Comparison of ENCODE assay signal across 2 cellular contexts in genomic region chr12:1796515-1797010, GRCh38.
TF ChIP-seq lines count a peak whose summit lies in the region.

No MANE protein-coding gene starts in this region.

TF ChIP-seq in K562, 482 proteins besides CTCF, POLR2A, EP300 and RAD21 (continues in another document):
- TF ChIP-seq NR4A1 (CRISPR knock-in tag; IDR thresholded peaks at IDR 0.05) (no peak), NR4A1 (tag; IDR thresholded peaks at IDR 0.05) (no peak), CHCHD3 (CRISPR knock-in tag; IDR thresholded peaks at IDR 0.05) (no peak), CCNT2 (IDR thresholded peaks at IDR 0.05; ENCODE audit: borderline replicate concordance, extremely low read depth, insufficient read length, low read depth, low read length) (no peak), ZNF77 (CRISPR knock-in tag; IDR thresholded peaks at IDR 0.05) (no peak), RBM15 (IDR thresholded peaks at IDR 0.05; ENCODE audit: insufficient read depth, low read length) (no peak), ETS1 (conservative IDR thresholded peaks at IDR 0.05; ENCODE audit: control insufficient read depth, low read depth, low read length) (no peak), KHSRP (IDR thresholded peaks at IDR 0.05) (no peak), BMI1 (IDR thresholded peaks at IDR 0.05; ENCODE audit: low read length) (no peak), SRSF3 (IDR thresholded peaks at IDR 0.05; ENCODE audit: insufficient read depth, low read length) (no peak), ELK3 (CRISPR knock-in tag; IDR thresholded peaks at IDR 0.05) (no peak), SMARCB1 (IDR thresholded peaks at IDR 0.05; ENCODE audit: insufficient read length, low read depth) (no peak), L3MBTL2 (IDR thresholded peaks at IDR 0.05) (0 out of 2 replicates have a peak, but pooled peaks have one; percentile 1), NFATC3 (IDR thresholded peaks at IDR 0.05) (no peak), ZNF830 (CRISPR knock-in tag; IDR thresholded peaks at IDR 0.05) (no peak), ZBTB33 (CRISPR knock-in tag; IDR thresholded peaks at IDR 0.05) (peak; percentile 52), ZNF639 (CRISPR knock-in tag; conservative IDR thresholded peaks at IDR 0.05 in 1 of 2, IDR thresholded peaks at IDR 0.05 in 1 of 2) (no peak), ERF (CRISPR knock-in tag; IDR thresholded peaks at IDR 0.05) (no peak), NCOA6 (IDR thresholded peaks at IDR 0.05) (no peak), PKNOX1 (IDR thresholded peaks at IDR 0.05) (no peak), ZNF444 (CRISPR knock-in tag; IDR thresholded peaks at IDR 0.05) (no peak), RBFOX2 (IDR thresholded peaks at IDR 0.05; ENCODE audit: low read depth, low read length) (peak; percentile 13; the same call in 1 of the 2 replicates), DMBX1 (CRISPR knock-in tag; IDR thresholded peaks at IDR 0.05; ENCODE audit: borderline replicate concordance) (no peak), MAZ (CRISPR knock-in tag; conservative IDR thresholded peaks at IDR 0.05 in 1 of 2, IDR thresholded peaks at IDR 0.05 in 1 of 2) (no peak), ASH1L (IDR thresholded peaks at IDR 0.05; ENCODE audit: borderline replicate concordance, low read depth, partially characterized antibody) (no peak)

TF ChIP-seq in HepG2, 621 proteins besides CTCF, POLR2A, EP300 and RAD21 (continues in another document):
- no peak for TF ChIP-seq ZNF761 (CRISPR knock-in tag; conservative IDR thresholded peaks at IDR 0.05)
- no peak for TF ChIP-seq ZNF598 (CRISPR knock-in tag; IDR thresholded peaks at IDR 0.05; ENCODE audit: borderline replicate concordance)
- TF ChIP-seq ZNF646 (CRISPR knock-in tag; IDR thresholded peaks at IDR 0.05) = 0 out of 2 replicates have a peak, but pooled peaks have one; percentile 20
- TF ChIP-seq ZNF790 (CRISPR knock-in tag; IDR thresholded peaks at IDR 0.05; ENCODE audit: borderline replicate concordance) = 0 out of 2 replicates have a peak, but pooled peaks have one; percentile 49
- TF ChIP-seq HNRNPLL (IDR thresholded peaks at IDR 0.05; ENCODE audit: low read depth, low read length, poor library complexity, severe bottlenecking) = peak; percentile 8
- TF ChIP-seq ZNF3 (CRISPR knock-in tag; IDR thresholded peaks at IDR 0.05) = no peak
- no peak for TF ChIP-seq ZNF34 (CRISPR knock-in tag; IDR thresholded peaks at IDR 0.05; ENCODE audit: borderline replicate concordance)
- TF ChIP-seq PBX2 (CRISPR knock-in tag; IDR thresholded peaks at IDR 0.05) = no peak
- TF ChIP-seq ZSCAN25 (CRISPR knock-in tag; IDR thresholded peaks at IDR 0.05) = no peak
- TF ChIP-seq RFX5 (IDR thresholded peaks at IDR 0.05; ENCODE audit: low read depth, low read length) = no peak
- TF ChIP-seq RNF219 (CRISPR knock-in tag; IDR thresholded peaks at IDR 0.05) = no peak
- no peak for TF ChIP-seq BRD4 (CRISPR knock-in tag; IDR thresholded peaks at IDR 0.05)
- no peak for TF ChIP-seq SNAI1 (CRISPR knock-in tag; IDR thresholded peaks at IDR 0.05; ENCODE audit: borderline replicate concordance)
- TF ChIP-seq ZNF776 (CRISPR knock-in tag; IDR thresholded peaks at IDR 0.05) = no peak
- no peak for TF ChIP-seq NCOA2 (CRISPR knock-in tag; IDR thresholded peaks at IDR 0.05)
- 0 out of 2 replicates have a peak, but pooled peaks have one; percentile 53 for TF ChIP-seq RBFOX2 (IDR thresholded peaks at IDR 0.05; ENCODE audit: low read depth, low read length)
- TF ChIP-seq MZF1 (CRISPR knock-in tag; IDR thresholded peaks at IDR 0.05; ENCODE audit: borderline replicate concordance) = no peak
- TF ChIP-seq ZNF546 (CRISPR knock-in tag; conservative IDR thresholded peaks at IDR 0.05) = no peak
- 0 out of 2 replicates have a peak, but pooled peaks have one; percentile 8 for TF ChIP-seq ZNF274 (CRISPR knock-in tag; IDR thresholded peaks at IDR 0.05)
- no peak for TF ChIP-seq ZGPAT (CRISPR knock-in tag; IDR thresholded peaks at IDR 0.05)
- TF ChIP-seq XRCC5 (optimal IDR thresholded peaks at IDR 0.05; ENCODE audit: low read length) = no peak
- no peak for TF ChIP-seq ZNF232 (CRISPR knock-in tag; IDR thresholded peaks at IDR 0.05; ENCODE audit: borderline replicate concordance)
- no peak for TF ChIP-seq TSC22D2 (CRISPR knock-in tag; IDR thresholded peaks at IDR 0.05; ENCODE audit: borderline replicate concordance)
- no peak for TF ChIP-seq ZNF720 (CRISPR knock-in tag; IDR thresholded peaks at IDR 0.05)
- no peak for TF ChIP-seq PLSCR1 (CRISPR knock-in tag; IDR thresholded peaks at IDR 0.05; ENCODE audit: borderline replicate concordance)
- TF ChIP-seq ZNF234 (CRISPR knock-in tag; conservative IDR thresholded peaks at IDR 0.05) = no peak
- TF ChIP-seq BATF2 (CRISPR knock-in tag; IDR thresholded peaks at IDR 0.05) = no peak
- TF ChIP-seq MYC (CRISPR knock-in tag; IDR thresholded peaks at IDR 0.05; ENCODE audit: borderline replicate concordance) = no peak
- no peak for TF ChIP-seq PATZ1 (CRISPR knock-in tag; IDR thresholded peaks at IDR 0.05)
- TF ChIP-seq ZNF614 (CRISPR knock-in tag; IDR thresholded peaks at IDR 0.05; ENCODE audit: borderline replicate concordance) = no peak
- 0 out of 2 replicates have a peak, but pooled peaks have one; percentile 41 for TF ChIP-seq ZNF709 (CRISPR knock-in tag; IDR thresholded peaks at IDR 0.05)
- no peak for TF ChIP-seq DNMT3B (CRISPR knock-in tag; conservative IDR thresholded peaks at IDR 0.05)
- TF ChIP-seq ZFP1 (CRISPR knock-in tag; IDR thresholded peaks at IDR 0.05) = no peak
- no peak for TF ChIP-seq ATF3 (CRISPR knock-in tag; IDR thresholded peaks at IDR 0.05)
